18 cellular contexts compared by ENCODE assay signal in the genomic region with DNA sequence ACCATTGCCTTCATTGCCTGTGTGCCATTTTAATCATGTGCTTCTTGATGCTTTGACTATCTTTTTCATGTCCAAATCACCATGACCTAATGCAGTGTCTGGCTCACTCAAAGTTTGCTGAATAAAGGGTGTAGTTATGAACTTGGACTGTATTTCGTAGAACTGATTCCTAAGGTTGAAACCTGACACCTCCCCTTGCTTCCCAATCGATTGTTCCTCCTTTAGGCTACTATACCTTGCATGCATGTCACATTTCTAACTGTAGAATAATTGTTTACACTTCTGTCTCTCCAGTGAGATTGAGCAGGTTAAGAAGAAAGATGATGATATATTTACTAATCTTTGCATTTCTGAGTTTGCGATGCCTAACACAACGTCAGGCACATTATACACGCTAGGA. TPM values are rescaled to one million over a fixed set of nuclear protein-coding genes. Genes with fewer than 3 reads are reported as not detected.
DNase-seq lines count a peak whose midpoint lies in the region; ATAC-seq and TF ChIP-seq lines count a peak whose summit lies in the region.
"Had no signal": no experiment of that assay in that cellular context is flagged by ENCODE, and none has a peak within 500 bp of the region (broad histone marks: within the 10 kb centered on the region; RNA-seq: fewer than 3 reads in every experiment).

No MANE protein-coding gene starts in this region.

- peaks cover 18% of the 10 kb centered on the region for H3K36me3 Mint-ChIP-seq in Calu3 (ENCODE audit: insufficient read depth, unreplicated experiment)

- H3K4me1 Mint-ChIP-seq in Calu3 (ENCODE audit: low read depth, unreplicated experiment) = no peaks in the 10 kb centered on the region

- no peak for ATAC-seq in GM21423 (IDR thresholded peaks at IDR 0.05; ENCODE audit: unreplicated experiment)
- ATAC-seq: GM12878 had no signal

- BruUV-seq in Calu3 (replicated peaks; lab: Mats Ljungman, UMichigan) = no TSS peak

- intact Hi-C loops in Calu3 (cut with micrococcal nuclease; ENCODE audit: unreplicated experiment) = no loop called here

- CTCF ChIA-PET in Calu3 (lab: Charles Lee) = no interaction called here

- no peak overlapping the region for H3K4me3 Mint-ChIP-seq in Calu3 (ENCODE audit: low read depth, unreplicated experiment)
- H3K4me3 Mint-ChIP-seq: B cell; T-helper 1 cell treated with Interleukin-12 subunit alpha and Interleukin-12 subunit beta and Interleukin-4 antibody, amounts not matched to agents 30 μg/mL and 1 μg/mL, for 36 hours had no signal

- H3K27ac Mint-ChIP-seq in Calu3 (ENCODE audit: unreplicated experiment) = no peak overlapping the region
- H3K27ac Mint-ChIP-seq: B cell; T-helper 1 cell treated with Interleukin-12 subunit alpha and Interleukin-12 subunit beta and Interleukin-4 antibody, amounts not matched to agents 30 μg/mL and 1 μg/mL, for 36 hours had no signal

- H3K27me3 Mint-ChIP-seq in Calu3 (ENCODE audit: unreplicated experiment) = no peaks in the 10 kb centered on the region

- TF ChIP-seq CTCF in Calu3 (IDR thresholded peaks at IDR 0.05; ENCODE audit: unreplicated experiment) (no peak), VCaP (conservative IDR thresholded peaks at IDR 0.05) (no peak)

- peak overlapping the region; percentile 99; the same call in 1 of the 2 replicates for H3K27ac ChIP-seq in VCaP

- DNase-seq in NCI-H2107 treated with DMSO at 0.1 percent for 48 hours (lab: John Stamatoyannopoulos, UW; ENCODE audit: unreplicated experiment) = peak; percentile 23
- no peak for DNase-seq in NCI-H2107 (lab: John Stamatoyannopoulos, UW)
- DNase-seq in Calu3 = peak; percentile 34
- peak; percentile 50 for DNase-seq in NCI-H345 (lab: John Stamatoyannopoulos, UW)
- no peak for DNase-seq in kidney glomerular epithelial cell (lab: John Stamatoyannopoulos, UW)
- DNase-seq in activated CD8-positive, alpha-beta memory T cell treated with anti-CD3 and anti-CD28 coated beads, Interleukin-2, amount 50 U/mL, for 4 hours = no peak
- DNase-seq: DND-41, GOT3, Kasumi-1, NCI-H1417 treated with DMSO at 0.1 percent for 48 hours, NCI-H1930, NCI-H2171 treated with DMSO at 0.1 percent for 48 hours, Right ventricle myocardium superior had no signal

- no peaks in the 10 kb centered on the region for H3K9me3 Mint-ChIP-seq in Calu3 (ENCODE audit: low read depth, unreplicated experiment)
- H3K9me3 Mint-ChIP-seq: T-helper 1 cell treated with Interleukin-12 subunit alpha and Interleukin-12 subunit beta and Interleukin-4 antibody, amounts not matched to agents 30 μg/mL and 1 μg/mL, for 36 hours had no signal

RNA-seq across cellular contexts. Expression of a gene that starts 41.0 kb away (rescaled TPM):
- 125 and 140 TPM in 2 replicates for total RNA-seq in Calu3 (2022)

Comparison
In these comparisons a context has a peak if more than half of its experiments do, and no peak if none do; other contexts are left out.
1. DNase-seq: peak in NCI-H2107 treated with DMSO at 0.1 percent for 48 hours (single experiment), Calu3 (single experiment) and NCI-H345 (single experiment); none in NCI-H2107 (single experiment), kidney glomerular epithelial cell (single experiment) and activated CD8-positive, alpha-beta memory T cell treated with anti-CD3 and anti-CD28 coated beads, Interleukin-2, amount 50 U/mL, for 4 hours (single experiment).